ENCODE assay signal across 21 cellular contexts in the genomic region with DNA sequence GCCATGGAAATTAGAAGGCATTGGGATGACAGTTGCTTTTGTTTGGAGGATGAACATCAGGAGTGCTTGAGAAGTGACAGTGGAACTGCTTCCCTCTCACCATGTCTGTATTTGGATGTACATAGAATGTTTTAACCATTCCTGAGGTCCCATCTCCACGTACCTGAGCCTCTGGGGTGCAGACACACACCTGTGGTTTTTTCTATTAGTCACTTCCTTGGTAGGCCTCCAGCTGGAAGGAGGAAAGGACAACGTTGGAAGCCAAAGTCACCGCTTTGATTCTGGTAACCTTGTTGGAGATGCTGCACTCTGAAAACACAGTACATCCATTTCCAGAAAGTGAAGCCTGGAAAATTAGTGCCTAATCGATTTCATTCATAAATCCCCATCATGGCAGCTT.
DNase-seq lines count a peak whose midpoint lies in the region; ATAC-seq and TF ChIP-seq lines count a peak whose summit lies in the region.
"Had no signal": no experiment of that assay in that cellular context is flagged by ENCODE, and none has a peak within 500 bp of the region (broad histone marks: within the 10 kb centered on the region; RNA-seq: fewer than 3 reads in every experiment).

No MANE protein-coding gene starts in this region.

- H4K20me1 ChIP-seq in PC-3 (ENCODE audit: low read length): no peaks in the 10 kb centered on the region
- no peaks in the 10 kb centered on the region for H4K20me1 ChIP-seq in mammary epithelial cell (ENCODE audit: insufficient read depth, low read length)
- H4K20me1 ChIP-seq: BLaER1 had no signal

- peak; percentile 14 for DNase-seq in LoVo (ENCODE audit: low spot score)
- DNase-seq in PC-3: peak; percentile 85
- DNase-seq in mammary epithelial cell: peak; percentile 76
- DNase-seq in kidney tubule cell (ENCODE audit: low spot score): peak; percentile 51
- no peak for DNase-seq in erythroblast (lab: John Stamatoyannopoulos, UW)
- no peak for DNase-seq in SIG-M5 (lab: John Stamatoyannopoulos, UW)
- DNase-seq in AML-193 (lab: John Stamatoyannopoulos, UW): no peak
- DNase-seq: CD4-positive, alpha-beta T cell; COR-L47; DND-41; H7; NCI-H1105; NCI-H146; NCI-H2081; NCI-H446 had no signal

- intact Hi-C loops in PC-3 (cut with micrococcal nuclease) (no loop called here), mammary epithelial cell (cut with micrococcal nuclease) (no loop called here)

- H3K9ac ChIP-seq in PC-3 (ENCODE audit: low read length) (no peak overlapping the region), mammary epithelial cell (ENCODE audit: insufficient read depth, low read length) (no peak overlapping the region)
- H3K9ac ChIP-seq: BLaER1 had no signal

- 6% methylated on average over 2 of the region's 4 CpGs for WGBS in mammary epithelial cell (ENCODE audit: low coverage, missing lambda C conversion rate)

- CTCF ChIA-PET in PC-3 (lab: Charles Lee): interaction anchor here (0.7 kb wide), 1 partner anchor 16 kb away, joined by 3 read pairs; no protein-coding TSS in a partner anchor
- CTCF ChIA-PET in mammary epithelial cell (lab: Charles Lee; ENCODE audit: low non-redundant PET): no interaction called here

- H3K4me1 ChIP-seq in PC-3 (ENCODE audit: insufficient read depth, low read length): peaks cover 26% of the 10 kb centered on the region
- peaks cover 28% of the 10 kb centered on the region for H3K4me1 ChIP-seq in mammary epithelial cell (ENCODE audit: insufficient read depth, low read length)
- H3K4me1 ChIP-seq: BLaER1, SJSA1 had no signal

- in situ Hi-C loops in mammary epithelial cell (cut with MboI; ENCODE audit: low sequenced_read_pairs in 2 of 2): no loop called here

- POLR2A ChIA-PET in PC-3 (lab: Charles Lee; ENCODE audit: unreplicated experiment): interaction anchor here (0.6 to 0.7 kb wide), 2 partner anchors 63 to 282 kb away, joined by 3 to 5 read pairs; no protein-coding TSS in a partner anchor

- no peak for TF ChIP-seq POLR2A in erythroblast (IDR thresholded peaks at IDR 0.05; ENCODE audit: low read length)

- H3K79me2 ChIP-seq in PC-3 (ENCODE audit: low read length): no peaks in the 10 kb centered on the region
- no peaks in the 10 kb centered on the region for H3K79me2 ChIP-seq in mammary epithelial cell (ENCODE audit: insufficient read depth, low read length)

- H3K4me3 ChIP-seq in PC-3 (ENCODE audit: low read length): no peak overlapping the region
- H3K4me3 ChIP-seq in mammary epithelial cell (replicated peaks in 1 of 3; ENCODE audit: insufficient read depth in 1 of 3, low read depth in 2 of 3, low read length in 3 of 3): no peak overlapping the region
- H3K4me3 ChIP-seq: BLaER1, GM12878, K562, SJSA1 had no signal

- BruUV-seq in PC-3 (replicated peaks; lab: Mats Ljungman, UMichigan): no TSS peak
- TSS peak; percentile 32 for BruUV-seq in mammary epithelial cell (replicated peaks; lab: Mats Ljungman, UMichigan)

- dilution Hi-C loops in mammary epithelial cell (cut with HindIII; ENCODE audit: low sequenced_read_pairs): no loop called here

- TF ChIP-seq CTCF in PC-3 (conservative IDR thresholded peaks at IDR 0.05; ENCODE audit: low read depth, low read length) (no peak), mammary epithelial cell (conservative IDR thresholded peaks at IDR 0.05 in 1 of 2, IDR thresholded peaks at IDR 0.05 in 1 of 2; ENCODE audit: extremely low read depth in 1 of 2, insufficient read depth in 1 of 2, low read depth in 1 of 2, low read length in 2 of 2) (no peak)

- H3K27me3 ChIP-seq in PC-3 (ENCODE audit: low read length) (no peaks in the 10 kb centered on the region), mammary epithelial cell (ENCODE audit: insufficient read depth, low read length) (no peaks in the 10 kb centered on the region)
- H3K27me3 ChIP-seq: BLaER1, SJSA1 had no signal

- H3K4me2 ChIP-seq in PC-3 (ENCODE audit: low read length): peak overlapping the region; percentile 48
- peak overlapping the region; percentile 44 for H3K4me2 ChIP-seq in mammary epithelial cell (ENCODE audit: insufficient read depth, low read depth, low read length)
- H3K4me2 ChIP-seq: BLaER1 had no signal

- no peaks in the 10 kb centered on the region for H3F3A ChIP-seq in PC-3 (ENCODE audit: low read length, unreplicated experiment)

- no peaks in the 10 kb centered on the region for H3K36me3 ChIP-seq in PC-3 (ENCODE audit: low read depth, low read length)
- no peaks in the 10 kb centered on the region for H3K36me3 ChIP-seq in mammary epithelial cell (ENCODE audit: insufficient read depth, low read length)
- H3K36me3 ChIP-seq: BLaER1, SJSA1 had no signal

- H3K27ac ChIP-seq in PC-3 (ENCODE audit: low read length) (peak overlapping the region; percentile 24), mammary epithelial cell (ENCODE audit: insufficient read depth, low read depth, low read length) (peak overlapping the region; percentile 18)
- H3K27ac ChIP-seq: BLaER1, SJSA1 had no signal

- no peak overlapping the region for H2AFZ ChIP-seq in PC-3 (ENCODE audit: low read length)
- H2AFZ ChIP-seq in mammary epithelial cell (ENCODE audit: low read depth, low read length): peak overlapping the region; percentile 47

- H3K9me2 ChIP-seq in PC-3 (replicated peaks; ENCODE audit: low read length): no peaks in the 10 kb centered on the region

- no peaks in the 10 kb centered on the region for H3K9me3 ChIP-seq in PC-3 (ENCODE audit: low read length)
- H3K9me3 ChIP-seq in mammary epithelial cell (replicated peaks; ENCODE audit: insufficient read depth, low read length): peaks cover 11% of the 10 kb centered on the region
- H3K9me3 ChIP-seq: BLaER1, SJSA1 had no signal

- ATAC-seq in PC-3 (peak; percentile 83), HG02884 (IDR thresholded peaks at IDR 0.05; ENCODE audit: unreplicated experiment) (no peak)
- ATAC-seq: GM12878, K562, Panc1 had no signal

Comparison
In these comparisons a context has a peak if more than half of its experiments do, and no peak if none do; other contexts are left out.
1. DNase-seq: peak in LoVo (single experiment), PC-3 (single experiment), mammary epithelial cell (single experiment) and kidney tubule cell (single experiment); none in erythroblast (0 of 2), SIG-M5 (single experiment) and AML-193 (0 of 2).